8 cellular contexts compared by ENCODE assay signal in the genomic region with DNA sequence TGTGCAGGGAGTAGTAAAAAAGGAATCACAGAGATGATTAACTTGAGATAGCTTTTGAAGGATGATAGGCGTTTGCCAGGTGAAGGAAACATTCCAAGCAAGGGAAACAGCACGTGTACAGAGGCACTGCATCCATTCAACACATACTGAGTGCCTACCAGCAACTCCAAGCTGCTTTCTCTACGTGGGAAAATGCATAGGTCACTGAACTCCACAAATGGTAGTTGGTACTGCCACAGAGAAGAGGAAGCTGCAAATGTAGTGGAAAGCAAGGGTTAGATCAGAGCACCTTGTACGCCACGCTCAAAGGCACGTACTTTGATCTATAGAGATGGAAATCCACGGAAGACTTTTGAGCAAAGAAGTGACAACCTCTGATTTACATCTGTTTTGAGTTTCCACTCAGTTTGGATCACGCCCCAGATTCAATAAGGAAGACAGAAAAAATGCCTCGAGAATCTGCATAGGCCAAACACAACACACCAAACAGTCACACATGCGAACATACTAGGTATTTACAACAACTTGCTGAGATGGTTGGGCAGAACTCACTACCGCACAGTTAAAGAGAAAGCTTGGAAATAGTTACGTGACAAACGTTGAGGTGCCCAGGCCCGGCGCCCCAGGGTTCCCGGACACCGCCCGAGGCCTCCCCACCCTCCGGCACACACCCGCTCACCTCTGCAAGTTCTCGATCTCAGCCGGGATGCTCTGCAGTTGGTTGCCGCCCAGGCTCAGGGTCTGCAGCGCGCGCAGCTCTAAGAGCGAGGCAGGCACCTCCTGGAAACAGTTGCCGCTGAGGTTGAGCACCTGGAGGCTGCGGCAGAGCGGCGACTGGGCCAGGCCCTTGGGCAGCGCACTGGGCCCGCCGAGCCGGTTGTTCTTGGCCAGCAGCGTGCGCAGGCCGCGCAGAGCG. TPM values are rescaled to one million over a fixed set of nuclear protein-coding genes. Genes with fewer than 3 reads are reported as not detected.
DNase-seq lines count a peak whose midpoint lies in the region; ATAC-seq, FAIRE-seq and TF ChIP-seq lines count a peak whose summit lies in the region.

No MANE protein-coding gene starts in this region.

- no peaks in the 10 kb centered on the region for H3K27me3 ChIP-seq in BLaER1 treated with 17β-estradiol and CSF1 and Interleukin-3, amounts not matched to agents 10 nM and 100 nM
- H3K27me3 ChIP-seq in neural progenitor cell: peaks cover 24% of the 10 kb centered on the region

- peaks cover 7 to 11% (median 9%) of the 10 kb centered on the region in 11 experiments; a peak in 20 of 22 replicates for H3K9me3 ChIP-seq in BLaER1 treated with 17β-estradiol and CSF1 and Interleukin-3, amounts not matched to agents 10 nM and 100 nM (replicated peaks in 1 of 11)
- H3K9me3 ChIP-seq in neural progenitor cell (ENCODE audit: low read depth): no peaks in the 10 kb centered on the region

- no peaks in the 10 kb centered on the region for H3K9me3 Mint-ChIP-seq in neural progenitor cell

- no peak for FAIRE-seq in urothelium cell line (lab: Jason Lieb, UNC)

- no peak for TF ChIP-seq CTCF in neural progenitor cell (IDR thresholded peaks at IDR 0.05)

- H3K4me2 ChIP-seq in BLaER1 treated with 17β-estradiol and CSF1 and Interleukin-3, amounts not matched to agents 10 nM and 100 nM: peak overlapping the region; percentile 77 to 96 (median 87)
- H3K4me2 ChIP-seq in neural progenitor cell: peak overlapping the region; percentile 90

- H3K4me3 ChIP-seq in BLaER1 treated with 17β-estradiol and CSF1 and Interleukin-3, amounts not matched to agents 10 nM and 100 nM: peak overlapping the region; percentile 85 to 99 (median 93)
- peak overlapping the region; percentile 61 for H3K4me3 ChIP-seq in neural progenitor cell

- peak; percentile 46 for ATAC-seq in GM19035 (IDR thresholded peaks at IDR 0.05; ENCODE audit: unreplicated experiment)
- peak; percentile 57 for ATAC-seq in HG03175 (IDR thresholded peaks at IDR 0.05; ENCODE audit: unreplicated experiment)
- peak; percentile 73 for ATAC-seq in esophagus mucosa

- peaks cover 23% of the 10 kb centered on the region for H3K4me1 Mint-ChIP-seq in neural progenitor cell

- H3K36me3 ChIP-seq in BLaER1 treated with 17β-estradiol and CSF1 and Interleukin-3, amounts not matched to agents 10 nM and 100 nM: peaks cover 19 to 42% (median 35%) of the 10 kb centered on the region in 11 experiments
- H3K36me3 ChIP-seq in neural progenitor cell: no peaks in the 10 kb centered on the region

- H3K4me1 ChIP-seq in BLaER1 treated with 17β-estradiol and CSF1 and Interleukin-3, amounts not matched to agents 10 nM and 100 nM: peaks cover 24 to 49% (median 42%) of the 10 kb centered on the region in 10 experiments
- peaks cover 17% of the 10 kb centered on the region for H3K4me1 ChIP-seq in neural progenitor cell

- peaks cover 19 to 54% (median 39%) of the 10 kb centered on the region in 11 experiments; a peak in 17 of 22 replicates for H4K20me1 ChIP-seq in BLaER1 treated with 17β-estradiol and CSF1 and Interleukin-3, amounts not matched to agents 10 nM and 100 nM
- H4K20me1 ChIP-seq in neural progenitor cell (ENCODE audit: low read depth): no peaks in the 10 kb centered on the region

- peaks cover 7% of the 10 kb centered on the region for H3F3A ChIP-seq in neural progenitor cell (ENCODE audit: low read depth)

- peak overlapping the region; percentile 72 for H2AFZ ChIP-seq in neural progenitor cell (replicated peaks)

- H3K36me3 Mint-ChIP-seq in neural progenitor cell: peaks cover 19% of the 10 kb centered on the region

- no peaks in the 10 kb centered on the region for H3K27me3 Mint-ChIP-seq in neural progenitor cell (ENCODE audit: insufficient read depth, low read depth)

- DNase-seq in NCI-H748 treated with DMSO at 0.1 percent for 48 hours (lab: John Stamatoyannopoulos, UW) (peak; percentile 23), activated T-cell treated with anti-CD3 and anti-CD28 coated beads for 24 hours (ENCODE audit: low read depth) (peak; percentile 41), neural progenitor cell (ENCODE audit: low spot score) (peak; percentile 11), urothelium cell line (ENCODE audit: low spot score) (peak; percentile 71)

- H3K27ac ChIP-seq in BLaER1 treated with 17β-estradiol and CSF1 and Interleukin-3, amounts not matched to agents 10 nM and 100 nM: peak overlapping the region; percentile 79 to 96 (median 92)
- peak overlapping the region; percentile 46 for H3K27ac ChIP-seq in neural progenitor cell

- peak overlapping the region; percentile 62 for H3K27ac Mint-ChIP-seq in neural progenitor cell

- H3K9ac ChIP-seq in BLaER1 treated with 17β-estradiol and CSF1 and Interleukin-3, amounts not matched to agents 10 nM and 100 nM: peak overlapping the region; percentile 86 to 95 (median 92)
- peak overlapping the region; percentile 28 for H3K9ac ChIP-seq in neural progenitor cell

- H3K79me2 ChIP-seq in neural progenitor cell (ENCODE audit: low read depth): peaks cover 45% of the 10 kb centered on the region

- H3K4me3 Mint-ChIP-seq in neural progenitor cell: peak overlapping the region; percentile 95

RNA-seq across cellular contexts. Expression of a gene that starts 0.8 kb away (rescaled TPM):
- 11.1 TPM for total RNA-seq in esophagus mucosa
- 20.5 and 29.2 TPM in 2 replicates for total RNA-seq in neural progenitor cell (ENCODE audit: low replicate concordance)

Comparison
In these comparisons a context has a peak if more than half of its experiments do, and no peak if none do; other contexts are left out.
1. Peak in every context shown above with its lines: DNase-seq, ATAC-seq, H3K4me3 ChIP-seq and H3K27ac ChIP-seq.
2. DNase-seq: peak in every context shown above with its lines; median percentile 71 in urothelium cell line; 41 in activated T-cell treated with anti-CD3 and anti-CD28 coated beads for 24 hours; 23 in NCI-H748 treated with DMSO at 0.1 percent for 48 hours; 11 in neural progenitor cell.